In the genomic region with DNA sequence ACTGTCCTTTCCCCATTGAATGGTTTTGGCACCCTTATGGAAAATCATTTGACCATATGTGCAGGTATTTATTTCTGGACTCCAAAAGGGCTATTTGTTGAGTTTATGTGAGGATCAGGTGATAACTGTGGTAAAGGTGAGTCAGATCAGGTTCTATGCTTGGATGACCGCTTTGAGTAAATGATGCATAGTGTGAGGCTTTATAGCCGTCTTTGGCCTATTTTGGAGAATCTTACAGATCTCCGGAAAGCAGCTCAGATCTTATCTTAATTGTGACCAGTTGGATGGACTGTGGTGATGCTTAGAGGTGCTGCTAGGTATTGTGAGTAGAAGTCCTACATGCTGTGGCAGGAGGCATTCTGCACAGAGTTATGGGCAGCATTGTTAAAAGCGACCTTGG, we compare ENCODE assay signal across 18 cellular contexts.
DNase-seq lines count a peak whose midpoint lies in the region; ATAC-seq and TF ChIP-seq lines count a peak whose summit lies in the region.
"Had no signal": no experiment of that assay in that cellular context is flagged by ENCODE, and none has a peak within 500 bp of the region (broad histone marks: within the 10 kb centered on the region; RNA-seq: fewer than 3 reads in every experiment).

No MANE protein-coding gene starts in this region.

- TF ChIP-seq CTCF in activated B cell treated with CpG ODN at 0.5 μM for 24 hours (IDR thresholded peaks at IDR 0.05) = no peak

- H3K36me3 Mint-ChIP-seq in activated B cell treated with CpG ODN at 0.5 μM for 24 hours (ENCODE audit: low read depth) = peaks cover 11% of the 10 kb centered on the region
- peaks cover 14% of the 10 kb centered on the region for H3K36me3 Mint-ChIP-seq in activated CD4-positive, alpha-beta T cell treated with anti-CD3 and anti-CD28 coated beads, Interleukin-2, amount 10 ng/mL, durations not matched to agents 7 days and 5 days (ENCODE audit: low read depth)

- ATAC-seq in GM18502 (IDR thresholded peaks at IDR 0.05; ENCODE audit: poor library complexity, unreplicated experiment) = peak; percentile 83
- ATAC-seq in GM21447 (IDR thresholded peaks at IDR 0.05; ENCODE audit: unreplicated experiment) = peak; percentile 72
- ATAC-seq in HG03097 (IDR thresholded peaks at IDR 0.05; ENCODE audit: low FRiP score, unreplicated experiment) = peak; percentile 81
- peak; percentile 57 for ATAC-seq in activated B cell treated with CpG ODN at 0.5 μM for 24 hours (ENCODE audit: low read depth)
- no peak for ATAC-seq in HG03045 (IDR thresholded peaks at IDR 0.05; ENCODE audit: unreplicated experiment)
- no peak for ATAC-seq in HG03457 (IDR thresholded peaks at IDR 0.05; ENCODE audit: unreplicated experiment)
- ATAC-seq: HCT116; heart right ventricle; left lung; naive thymus-derived CD8-positive, alpha-beta T cell had no signal

- CTCF ChIA-PET in activated B cell treated with CpG ODN at 0.5 μM for 24 hours (lab: Charles Lee) = no interaction called here
- CTCF ChIA-PET in activated CD4-positive, alpha-beta T cell treated with anti-CD3 and anti-CD28 coated beads, Interleukin-2, amount 10 ng/mL, durations not matched to agents 7 days and 5 days (lab: Charles Lee) = interaction anchor here (1.9 kb wide), 1 partner anchor 11 kb away, joined by 4 read pairs; no protein-coding TSS in a partner anchor

- peaks cover 14% of the 10 kb centered on the region for H3K4me1 Mint-ChIP-seq in activated B cell treated with CpG ODN at 0.5 μM for 24 hours
- no peaks in the 10 kb centered on the region for H3K4me1 Mint-ChIP-seq in activated CD4-positive, alpha-beta T cell treated with anti-CD3 and anti-CD28 coated beads, Interleukin-2, amount 10 ng/mL, durations not matched to agents 7 days and 5 days
- H3K4me1 Mint-ChIP-seq: activated naive CD8-positive, alpha-beta T cell treated with anti-CD3 and anti-CD28 coated beads for 36 hours had no signal

- no peaks in the 10 kb centered on the region for H3K27me3 Mint-ChIP-seq in activated B cell treated with CpG ODN at 0.5 μM for 24 hours
- H3K27me3 Mint-ChIP-seq in activated CD4-positive, alpha-beta T cell treated with anti-CD3 and anti-CD28 coated beads, Interleukin-2, amount 10 ng/mL, durations not matched to agents 7 days and 5 days = no peaks in the 10 kb centered on the region
- H3K27me3 Mint-ChIP-seq: activated naive CD8-positive, alpha-beta T cell treated with anti-CD3 and anti-CD28 coated beads for 36 hours; naive thymus-derived CD8-positive, alpha-beta T cell; stimulated activated naive CD8-positive, alpha-beta T cell treated with anti-CD3 and anti-CD28 coated beads, Interleukin-15, Interleukin-2, amounts not matched to agents 100 ng/mL and 50 ng/mL, for 24 hours had no signal

- DNase-seq in activated B cell treated with CpG ODN at 0.5 μM for 24 hours = no peak
- DNase-seq in activated CD4-positive, alpha-beta T cell treated with anti-CD3 and anti-CD28 coated beads, Interleukin-2, amount 10 ng/mL, durations not matched to agents 7 days and 5 days = no peak
- no peak for DNase-seq in stimulated activated CD4-positive, alpha-beta T cell treated with anti-CD3 and anti-CD28 coated beads, Interleukin-1b, Interleukin-23, amount 100 ng/mL, for 48 hours
- DNase-seq: activated naive CD8-positive, alpha-beta T cell treated with anti-CD3 and anti-CD28 coated beads for 36 hours; cerebellar nuclear complex; heart right ventricle; left lung; naive thymus-derived CD8-positive, alpha-beta T cell; NCI-H1048; NCI-H69; stimulated activated CD4-positive, alpha-beta T cell treated with anti-CD3 and anti-CD28 coated beads, Interleukin-4, amount 100 ng/mL, for 4 hours had no signal

- H3K4me3 Mint-ChIP-seq in activated B cell treated with CpG ODN at 0.5 μM for 24 hours = no peak overlapping the region
- no peak overlapping the region for H3K4me3 Mint-ChIP-seq in activated CD4-positive, alpha-beta T cell treated with anti-CD3 and anti-CD28 coated beads, Interleukin-2, amount 10 ng/mL, durations not matched to agents 7 days and 5 days
- H3K4me3 Mint-ChIP-seq: activated naive CD8-positive, alpha-beta T cell treated with anti-CD3 and anti-CD28 coated beads for 36 hours; naive thymus-derived CD8-positive, alpha-beta T cell; stimulated activated naive CD8-positive, alpha-beta T cell treated with anti-CD3 and anti-CD28 coated beads, Interleukin-15, Interleukin-2, amounts not matched to agents 100 ng/mL and 50 ng/mL, for 24 hours had no signal

- H3K27ac Mint-ChIP-seq in activated B cell treated with CpG ODN at 0.5 μM for 24 hours = no peak overlapping the region
- H3K27ac Mint-ChIP-seq in activated CD4-positive, alpha-beta T cell treated with anti-CD3 and anti-CD28 coated beads, Interleukin-2, amount 10 ng/mL, durations not matched to agents 7 days and 5 days = no peak overlapping the region
- H3K27ac Mint-ChIP-seq: activated naive CD8-positive, alpha-beta T cell treated with anti-CD3 and anti-CD28 coated beads for 36 hours; naive thymus-derived CD8-positive, alpha-beta T cell; stimulated activated naive CD8-positive, alpha-beta T cell treated with anti-CD3 and anti-CD28 coated beads, Interleukin-15, Interleukin-2, amounts not matched to agents 100 ng/mL and 50 ng/mL, for 24 hours had no signal

- POLR2A ChIA-PET in activated B cell treated with CpG ODN at 0.5 μM for 24 hours (lab: Charles Lee) = interaction anchor here (0.6 to 1.0 kb wide), 4 partner anchors 10 to 318 kb away, joined by 3 to 5 read pairs (median 4); no protein-coding TSS in a partner anchor
- POLR2A ChIA-PET in activated CD4-positive, alpha-beta T cell treated with anti-CD3 and anti-CD28 coated beads, Interleukin-2, amount 10 ng/mL, durations not matched to agents 7 days and 5 days (lab: Charles Lee) = no interaction called here

- intact Hi-C loops in activated B cell treated with CpG ODN at 0.5 μM for 24 hours (cut with micrococcal nuclease) = no loop called here

- H3K9me3 Mint-ChIP-seq in activated B cell treated with CpG ODN at 0.5 μM for 24 hours = peaks cover 17% of the 10 kb centered on the region
- peaks cover 13% of the 10 kb centered on the region for H3K9me3 Mint-ChIP-seq in activated CD4-positive, alpha-beta T cell treated with anti-CD3 and anti-CD28 coated beads, Interleukin-2, amount 10 ng/mL, durations not matched to agents 7 days and 5 days

Comparison
In these comparisons a context has a peak if more than half of its experiments do, and no peak if none do; other contexts are left out.
1. ATAC-seq: peak in GM18502 (single experiment), GM21447 (single experiment), HG03097 (single experiment) and activated B cell treated with CpG ODN at 0.5 μM for 24 hours (single experiment); none in HG03045 (single experiment) and HG03457 (single experiment).